Comparison of ENCODE assay signal across 1 cellular context in the genomic region with DNA sequence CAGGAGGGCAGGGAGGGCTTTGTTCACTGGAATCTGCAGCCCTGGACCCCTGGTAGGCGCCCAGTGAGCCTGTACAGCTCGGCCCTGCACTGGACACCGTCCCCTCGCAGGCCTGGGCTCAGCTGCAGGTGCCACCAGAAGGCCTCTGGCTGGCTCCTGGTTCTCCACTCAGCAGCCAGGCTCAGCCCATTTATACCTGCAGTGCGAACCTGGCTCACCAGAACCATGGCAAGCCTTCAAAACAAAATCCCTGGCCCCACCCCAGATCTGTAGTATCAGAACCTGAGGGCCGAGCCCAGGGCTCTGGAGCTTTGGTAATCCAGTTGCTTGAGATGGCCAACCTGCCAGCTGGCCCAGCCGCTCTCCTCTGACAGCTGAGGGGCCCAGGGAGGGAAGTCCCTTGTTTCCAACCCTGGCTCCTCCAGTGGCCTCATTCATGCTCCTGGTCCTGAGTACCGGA.
TF ChIP-seq lines count a peak whose summit lies in the region.

No MANE protein-coding gene starts in this region.

TF ChIP-seq in WTC11, 78 proteins besides CTCF, POLR2A, EP300 and RAD21 (continued from another document):
- TF ChIP-seq ATF6 (CRISPR knock-in tag; IDR thresholded peaks at IDR 0.05) (no peak), GTF2I (CRISPR knock-in tag; conservative IDR thresholded peaks at IDR 0.05) (no peak), TP53 (CRISPR knock-in tag; IDR thresholded peaks at IDR 0.05) (no peak)
